1 cellular context compared by ENCODE assay signal in the genomic region with DNA sequence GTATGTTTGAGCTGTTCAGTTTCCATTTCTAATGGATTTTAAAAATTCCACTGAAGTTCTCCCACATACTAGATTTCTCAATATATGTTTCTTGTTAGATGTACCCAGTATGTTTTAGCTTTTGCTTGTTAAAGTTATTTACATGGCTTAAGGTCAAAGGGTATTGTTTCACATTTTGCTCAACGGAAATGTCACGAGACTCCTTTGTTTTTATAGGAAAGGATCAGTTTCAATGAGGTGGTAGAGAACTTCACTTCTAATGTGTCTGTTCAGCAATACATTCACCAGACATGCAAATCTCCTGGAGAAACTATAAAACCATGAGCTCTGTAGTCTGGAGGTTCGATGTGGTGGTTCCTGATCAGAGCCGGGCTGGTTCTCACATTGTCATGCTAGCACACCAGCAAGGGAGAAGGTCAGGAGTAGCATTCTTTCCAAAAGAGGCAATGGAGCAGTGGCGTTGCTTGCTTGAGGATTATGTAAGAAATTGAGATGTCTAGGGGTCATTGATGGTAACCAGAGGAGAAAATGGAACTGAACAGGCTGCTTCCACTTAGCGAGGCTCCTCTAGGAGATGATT.
TF ChIP-seq lines count a peak whose summit lies in the region.

No MANE protein-coding gene starts in this region.

TF ChIP-seq in GM23338, 12 proteins besides CTCF, POLR2A, EP300 and RAD21 (continued from another document):
- TF ChIP-seq, protein P1, sequence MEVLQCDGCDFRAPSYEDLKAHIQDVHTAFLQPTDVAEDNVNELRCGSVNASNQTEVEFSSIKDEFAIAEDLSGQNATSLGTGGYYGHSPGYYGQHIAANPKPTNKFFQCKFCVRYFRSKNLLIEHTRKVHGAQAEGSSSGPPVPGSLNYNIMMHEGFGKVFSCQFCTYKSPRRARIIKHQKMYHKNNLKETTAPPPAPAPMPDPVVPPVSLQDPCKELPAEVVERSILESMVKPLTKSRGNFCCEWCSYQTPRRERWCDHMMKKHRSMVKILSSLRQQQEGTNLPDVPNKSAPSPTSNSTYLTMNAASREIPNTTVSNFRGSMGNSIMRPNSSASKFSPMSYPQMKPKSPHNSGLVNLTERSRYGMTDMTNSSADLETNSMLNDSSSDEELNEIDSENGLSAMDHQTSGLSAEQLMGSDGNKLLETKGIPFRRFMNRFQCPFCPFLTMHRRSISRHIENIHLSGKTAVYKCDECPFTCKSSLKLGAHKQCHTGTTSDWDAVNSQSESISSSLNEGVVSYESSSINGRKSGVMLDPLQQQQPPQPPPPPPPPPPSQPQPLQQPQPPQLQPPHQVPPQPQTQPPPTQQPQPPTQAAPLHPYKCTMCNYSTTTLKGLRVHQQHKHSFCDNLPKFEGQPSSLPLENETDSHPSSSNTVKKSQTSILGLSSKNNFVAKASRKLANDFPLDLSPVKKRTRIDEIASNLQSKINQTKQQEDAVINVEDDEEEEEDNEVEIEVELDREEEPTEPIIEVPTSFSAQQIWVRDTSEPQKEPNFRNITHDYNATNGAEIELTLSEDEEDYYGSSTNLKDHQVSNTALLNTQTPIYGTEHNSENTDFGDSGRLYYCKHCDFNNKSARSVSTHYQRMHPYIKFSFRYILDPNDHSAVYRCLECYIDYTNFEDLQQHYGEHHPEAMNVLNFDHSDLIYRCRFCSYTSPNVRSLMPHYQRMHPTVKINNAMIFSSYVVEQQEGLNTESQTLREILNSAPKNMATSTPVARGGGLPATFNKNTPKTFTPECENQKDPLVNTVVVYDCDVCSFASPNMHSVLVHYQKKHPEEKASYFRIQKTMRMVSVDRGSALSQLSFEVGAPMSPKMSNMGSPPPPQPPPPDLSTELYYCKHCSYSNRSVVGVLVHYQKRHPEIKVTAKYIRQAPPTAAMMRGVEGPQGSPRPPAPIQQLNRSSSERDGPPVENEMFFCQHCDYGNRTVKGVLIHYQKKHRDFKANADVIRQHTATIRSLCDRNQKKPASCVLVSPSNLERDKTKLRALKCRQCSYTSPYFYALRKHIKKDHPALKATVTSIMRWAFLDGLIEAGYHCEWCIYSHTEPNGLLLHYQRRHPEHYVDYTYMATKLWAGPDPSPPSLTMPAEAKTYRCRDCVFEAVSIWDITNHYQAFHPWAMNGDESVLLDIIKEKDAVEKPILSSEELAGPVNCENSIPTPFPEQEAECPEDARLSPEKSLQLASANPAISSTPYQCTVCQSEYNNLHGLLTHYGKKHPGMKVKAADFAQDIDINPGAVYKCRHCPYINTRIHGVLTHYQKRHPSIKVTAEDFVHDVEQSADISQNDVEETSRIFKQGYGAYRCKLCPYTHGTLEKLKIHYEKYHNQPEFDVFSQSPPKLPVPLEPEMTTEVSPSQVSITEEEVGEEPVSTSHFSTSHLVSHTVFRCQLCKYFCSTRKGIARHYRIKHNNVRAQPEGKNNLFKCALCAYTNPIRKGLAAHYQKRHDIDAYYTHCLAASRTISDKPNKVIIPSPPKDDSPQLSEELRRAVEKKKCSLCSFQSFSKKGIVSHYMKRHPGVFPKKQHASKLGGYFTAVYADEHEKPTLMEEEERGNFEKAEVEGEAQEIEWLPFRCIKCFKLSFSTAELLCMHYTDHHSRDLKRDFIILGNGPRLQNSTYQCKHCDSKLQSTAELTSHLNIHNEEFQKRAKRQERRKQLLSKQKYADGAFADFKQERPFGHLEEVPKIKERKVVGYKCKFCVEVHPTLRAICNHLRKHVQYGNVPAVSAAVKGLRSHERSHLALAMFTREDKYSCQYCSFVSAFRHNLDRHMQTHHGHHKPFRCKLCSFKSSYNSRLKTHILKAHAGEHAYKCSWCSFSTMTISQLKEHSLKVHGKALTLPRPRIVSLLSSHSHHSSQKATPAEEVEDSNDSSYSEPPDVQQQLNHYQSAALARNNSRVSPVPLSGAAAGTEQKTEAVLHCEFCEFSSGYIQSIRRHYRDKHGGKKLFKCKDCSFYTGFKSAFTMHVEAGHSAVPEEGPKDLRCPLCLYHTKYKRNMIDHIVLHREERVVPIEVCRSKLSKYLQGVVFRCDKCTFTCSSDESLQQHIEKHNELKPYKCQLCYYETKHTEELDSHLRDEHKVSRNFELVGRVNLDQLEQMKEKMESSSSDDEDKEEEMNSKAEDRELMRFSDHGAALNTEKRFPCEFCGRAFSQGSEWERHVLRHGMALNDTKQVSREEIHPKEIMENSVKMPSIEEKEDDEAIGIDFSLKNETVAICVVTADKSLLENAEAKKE (CRISPR knock-in tag; IDR thresholded peaks at IDR 0.05) = no peak
- no peak for TF ChIP-seq EZH2 (IDR thresholded peaks at IDR 0.05; ENCODE audit: low read depth, unreplicated experiment)
- TF ChIP-seq, protein P2, sequence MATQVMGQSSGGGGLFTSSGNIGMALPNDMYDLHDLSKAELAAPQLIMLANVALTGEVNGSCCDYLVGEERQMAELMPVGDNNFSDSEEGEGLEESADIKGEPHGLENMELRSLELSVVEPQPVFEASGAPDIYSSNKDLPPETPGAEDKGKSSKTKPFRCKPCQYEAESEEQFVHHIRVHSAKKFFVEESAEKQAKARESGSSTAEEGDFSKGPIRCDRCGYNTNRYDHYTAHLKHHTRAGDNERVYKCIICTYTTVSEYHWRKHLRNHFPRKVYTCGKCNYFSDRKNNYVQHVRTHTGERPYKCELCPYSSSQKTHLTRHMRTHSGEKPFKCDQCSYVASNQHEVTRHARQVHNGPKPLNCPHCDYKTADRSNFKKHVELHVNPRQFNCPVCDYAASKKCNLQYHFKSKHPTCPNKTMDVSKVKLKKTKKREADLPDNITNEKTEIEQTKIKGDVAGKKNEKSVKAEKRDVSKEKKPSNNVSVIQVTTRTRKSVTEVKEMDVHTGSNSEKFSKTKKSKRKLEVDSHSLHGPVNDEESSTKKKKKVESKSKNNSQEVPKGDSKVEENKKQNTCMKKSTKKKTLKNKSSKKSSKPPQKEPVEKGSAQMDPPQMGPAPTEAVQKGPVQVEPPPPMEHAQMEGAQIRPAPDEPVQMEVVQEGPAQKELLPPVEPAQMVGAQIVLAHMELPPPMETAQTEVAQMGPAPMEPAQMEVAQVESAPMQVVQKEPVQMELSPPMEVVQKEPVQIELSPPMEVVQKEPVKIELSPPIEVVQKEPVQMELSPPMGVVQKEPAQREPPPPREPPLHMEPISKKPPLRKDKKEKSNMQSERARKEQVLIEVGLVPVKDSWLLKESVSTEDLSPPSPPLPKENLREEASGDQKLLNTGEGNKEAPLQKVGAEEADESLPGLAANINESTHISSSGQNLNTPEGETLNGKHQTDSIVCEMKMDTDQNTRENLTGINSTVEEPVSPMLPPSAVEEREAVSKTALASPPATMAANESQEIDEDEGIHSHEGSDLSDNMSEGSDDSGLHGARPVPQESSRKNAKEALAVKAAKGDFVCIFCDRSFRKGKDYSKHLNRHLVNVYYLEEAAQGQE (IDR thresholded peaks at IDR 0.05; ENCODE audit: unreplicated experiment) = no peak
- no peak for TF ChIP-seq JUNB (IDR thresholded peaks at IDR 0.05; ENCODE audit: unreplicated experiment)
- no peak for TF ChIP-seq CREB1 (CRISPR knock-in tag; IDR thresholded peaks at IDR 0.05; ENCODE audit: low read depth)
- no peak for TF ChIP-seq EZH2phosphoT487 (IDR thresholded peaks at IDR 0.05; ENCODE audit: unreplicated experiment)
